ENCODE assay signal across 8 cellular contexts in the genomic region with DNA sequence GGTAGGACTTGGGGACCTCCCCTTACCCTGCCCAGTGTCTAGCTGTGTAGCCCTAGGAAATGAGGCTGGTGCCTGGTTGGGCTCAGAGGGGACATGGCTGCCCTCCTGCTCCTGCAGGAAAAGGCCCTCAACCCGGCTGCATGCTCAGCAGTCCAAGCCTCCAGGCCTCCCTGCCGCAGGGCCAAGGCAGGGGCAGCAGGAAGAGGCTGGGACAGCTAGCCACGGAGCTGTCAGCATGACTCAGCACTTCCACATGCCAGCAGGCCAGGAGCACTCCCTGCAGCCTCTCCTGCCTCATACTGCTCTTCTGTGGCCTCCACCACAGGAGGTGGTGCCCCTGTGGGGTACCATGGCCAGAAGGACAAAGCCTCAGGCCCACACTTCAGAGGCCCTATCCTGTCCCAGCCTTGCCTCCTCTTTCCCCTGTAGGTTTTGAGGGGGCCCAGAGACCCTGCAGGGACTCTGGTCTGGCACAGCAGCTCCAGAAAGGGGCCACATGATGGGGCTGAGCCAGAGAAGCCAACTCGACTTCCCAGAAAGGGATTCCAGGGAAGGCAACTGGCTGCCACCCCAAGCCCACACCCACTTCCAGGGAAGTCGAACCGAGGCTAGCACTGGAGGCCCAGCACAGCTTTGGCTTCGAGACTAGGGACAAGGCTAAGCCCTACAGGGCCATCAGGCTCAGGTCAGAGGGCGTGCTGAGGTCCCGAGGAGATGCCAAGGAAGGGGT. TPM values are rescaled to one million over a fixed set of nuclear protein-coding genes. Genes with fewer than 3 reads are reported as not detected.
DNase-seq lines count a peak whose midpoint lies in the region; ATAC-seq and TF ChIP-seq lines count a peak whose summit lies in the region.

No MANE protein-coding gene starts in this region.

- H3K27ac ChIP-seq in rectal smooth muscle tissue (ENCODE audit: low read depth, low read length) (peak overlapping the region; percentile 42), WERI-Rb-1 (no peak overlapping the region)

- ATAC-seq in GM19452 (IDR thresholded peaks at IDR 0.05; ENCODE audit: unreplicated experiment) = no peak

- TF ChIP-seq CTCF in WERI-Rb-1 (IDR thresholded peaks at IDR 0.05; ENCODE audit: low read depth, low read length) = no peak

- DNase-seq in AG20443 (ENCODE audit: low spot score) (peak; percentile 96), KBM-7 (peak; percentile 66), adipocyte (ENCODE audit: low read depth) (peak; percentile 85), cardiac septum (ENCODE audit: low spot score) (peak; percentile 92), NCI-H2081 treated with DMSO at 0.1 percent for 48 hours (lab: John Stamatoyannopoulos, UW) (no peak), WERI-Rb-1 (no peak)

- H3K9me3 ChIP-seq in adipocyte (ENCODE audit: control insufficient read depth, low read length) = no peaks in the 10 kb centered on the region
- no peaks in the 10 kb centered on the region for H3K9me3 ChIP-seq in WERI-Rb-1 (ENCODE audit: severe bottlenecking)

- H3K4me3 ChIP-seq in adipocyte (ENCODE audit: low read length) (no peak overlapping the region), rectal smooth muscle tissue (ENCODE audit: low read length) (no peak overlapping the region), WERI-Rb-1 (ENCODE audit: low read depth, low read length) (no peak overlapping the region)

- H3K4me1 ChIP-seq in adipocyte (ENCODE audit: control insufficient read depth, insufficient read depth, low read length) = peaks cover 71% of the 10 kb centered on the region
- peaks cover 6% of the 10 kb centered on the region for H3K4me1 ChIP-seq in rectal smooth muscle tissue (ENCODE audit: control insufficient read depth, insufficient read depth, low read length)

- H3K27me3 ChIP-seq in adipocyte (replicated peaks; ENCODE audit: control insufficient read depth, insufficient read depth, low read length) = no peaks in the 10 kb centered on the region
- no peaks in the 10 kb centered on the region for H3K27me3 ChIP-seq in rectal smooth muscle tissue (ENCODE audit: control insufficient read depth, insufficient read depth, low read length)
- no peaks in the 10 kb centered on the region for H3K27me3 ChIP-seq in WERI-Rb-1 (ENCODE audit: insufficient read depth, low read depth, severe bottlenecking)

- H3K36me3 ChIP-seq in adipocyte (ENCODE audit: control insufficient read depth, insufficient read depth, low read length, severe bottlenecking) = peaks cover 94% of the 10 kb centered on the region
- peaks cover 33% of the 10 kb centered on the region for H3K36me3 ChIP-seq in rectal smooth muscle tissue (ENCODE audit: control insufficient read depth, insufficient read depth, low read length)
- H3K36me3 ChIP-seq in WERI-Rb-1 = peaks cover 94% of the 10 kb centered on the region

- in situ Hi-C loops in KBM-7 (cut with MboI; ENCODE audit: low pct_unique_long_range_greater_than_20kb, low sequenced_read_pairs) = no loop called here

- intact Hi-C loops in cardiac septum (cut with DNase I) = no loop called here

- H3K9ac ChIP-seq in adipocyte (ENCODE audit: low read length) = peak overlapping the region; percentile 71
- no peak overlapping the region for H3K9ac ChIP-seq in rectal smooth muscle tissue (ENCODE audit: low read length)

RNA-seq across cellular contexts. Expression of a gene that starts 19.5 kb away (rescaled TPM):
- total RNA-seq in cardiac septum = 34.6 TPM

Comparison
In these comparisons a context has a peak if more than half of its experiments do, and no peak if none do; other contexts are left out.
1. DNase-seq: peak in AG20443 (single experiment), KBM-7 (single experiment), adipocyte (single experiment) and cardiac septum (single experiment); none in NCI-H2081 treated with DMSO at 0.1 percent for 48 hours (single experiment) and WERI-Rb-1 (single experiment).